ENCODE assay signal across 8 cellular contexts in the genomic region with DNA sequence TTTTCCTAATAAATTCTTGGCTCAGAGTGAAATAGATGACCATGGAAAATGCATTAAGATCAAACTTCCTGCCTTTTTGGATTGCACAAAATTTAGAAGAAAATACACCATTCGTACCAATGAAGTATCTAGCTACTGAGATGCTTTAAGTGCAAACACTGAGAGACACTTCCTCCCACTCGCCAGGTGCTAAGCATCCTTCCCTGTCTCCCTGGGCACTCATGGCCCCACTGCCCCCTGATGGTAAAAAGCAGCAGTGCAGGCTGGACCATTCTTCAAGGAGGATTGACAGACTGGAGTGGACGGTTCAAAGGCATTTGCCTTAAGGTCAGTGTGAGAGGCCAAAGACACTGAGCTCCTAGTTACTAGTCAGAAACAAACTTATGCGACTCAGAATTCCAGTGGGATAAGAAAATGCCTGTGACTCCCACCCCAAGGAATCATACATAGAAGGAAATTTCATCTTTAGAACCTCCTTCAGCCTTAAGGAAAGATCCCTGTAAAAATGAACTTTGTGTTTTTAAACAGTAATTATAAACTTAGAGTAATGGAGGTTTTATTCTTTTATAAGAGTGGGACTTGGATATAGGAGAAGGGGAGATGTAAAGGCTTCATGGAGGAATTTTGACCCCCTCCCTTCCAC.
A peak's percentile ranks its signal among the peaks of the same experiment; 100 is the strongest.
DNase-seq lines count a peak whose midpoint lies in the region; ATAC-seq and TF ChIP-seq lines count a peak whose summit lies in the region.

No MANE protein-coding gene starts in this region.

- H3K27ac Mint-ChIP-seq in endodermal cell: no peak overlapping the region

- ATAC-seq in GM18520 (IDR thresholded peaks at IDR 0.05; ENCODE audit: unreplicated experiment): peak; percentile 52
- ATAC-seq in HG03103 (IDR thresholded peaks at IDR 0.05; ENCODE audit: low read depth, unreplicated experiment): peak; percentile 84

- no peaks in the 10 kb centered on the region for H3K4me1 ChIP-seq in endodermal cell (ENCODE audit: control insufficient read depth, insufficient read depth, low read length)

- H3K27ac ChIP-seq in endodermal cell (ENCODE audit: low read depth, low read length): no peak overlapping the region

- peak; percentile 85 for TF ChIP-seq CTCF in AG10803 (conservative IDR thresholded peaks at IDR 0.05; ENCODE audit: low read length)
- TF ChIP-seq CTCF in endodermal cell (conservative IDR thresholded peaks at IDR 0.05): peak; percentile 94

- H3K4me3 ChIP-seq in AG10803 (ENCODE audit: low read length) (no peak overlapping the region), endodermal cell (ENCODE audit: low read length) (no peak overlapping the region)

- H3K4me3 Mint-ChIP-seq in endodermal cell: no peak overlapping the region

- no peak overlapping the region for H3K9ac ChIP-seq in endodermal cell (ENCODE audit: extremely low read depth, low read length, poor library complexity, severe bottlenecking)

- H3K36me3 ChIP-seq in endodermal cell (ENCODE audit: control insufficient read depth, insufficient read depth, low read length): no peaks in the 10 kb centered on the region

- 8 to 32% methylated on average over 2 to 4 of the region's 4 CpGs for WGBS in endodermal cell (ENCODE audit: insufficient coverage in 1 of 2, insufficient read length in 1 of 2), 2 experiments

- no peaks in the 10 kb centered on the region for H3K27me3 Mint-ChIP-seq in endodermal cell (ENCODE audit: insufficient read depth)

- no peaks in the 10 kb centered on the region for H3K9me3 Mint-ChIP-seq in endodermal cell

- DNase-seq in AG10803 (ENCODE audit: low read depth) (peak; percentile 33), NCI-H774 (lab: John Stamatoyannopoulos, UW) (peak; percentile 43), endodermal cell (peak; percentile 96), myocyte (ENCODE audit: low read depth) (peak; percentile 69)
- peak; percentile 28 for DNase-seq in activated CD8-positive, alpha-beta memory T cell treated with anti-CD3 and anti-CD28 coated beads for 4 hours (ENCODE audit: low read depth in 2 of 2)
- DNase-seq in stimulated activated CD8-positive, alpha-beta memory T cell treated with anti-CD3 and anti-CD28 coated beads, Interleukin-7, amount 100 ng/mL, for 4 hours (ENCODE audit: low read depth in 2 of 2): peak; percentile 41 to 51

- no peaks in the 10 kb centered on the region for H3K4me1 Mint-ChIP-seq in endodermal cell

- no peaks in the 10 kb centered on the region for H3K27me3 ChIP-seq in endodermal cell (ENCODE audit: control insufficient read depth, insufficient read depth, low read length, poor library complexity, severe bottlenecking)

- H3K36me3 Mint-ChIP-seq in endodermal cell (ENCODE audit: low read depth): no peaks in the 10 kb centered on the region

- no peaks in the 10 kb centered on the region for H3K9me3 ChIP-seq in endodermal cell (ENCODE audit: control insufficient read depth, low read length)

Comparison
In these comparisons a context has a peak if more than half of its experiments do, and no peak if none do; other contexts are left out.
1. DNase-seq: peak in every context shown above with its lines; median percentile 96 in endodermal cell; 69 in myocyte; 46 in stimulated activated CD8-positive, alpha-beta memory T cell treated with anti-CD3 and anti-CD28 coated beads, Interleukin-7, amount 100 ng/mL, for 4 hours; 43 in NCI-H774; 33 in AG10803; 28 in activated CD8-positive, alpha-beta memory T cell treated with anti-CD3 and anti-CD28 coated beads for 4 hours.